8 cellular contexts compared by ENCODE assay signal in genomic region chr3:4845882-4846281, GRCh38.
DNase-seq lines count a peak whose midpoint lies in the region; ATAC-seq and TF ChIP-seq lines count a peak whose summit lies in the region.
"Had no signal": no experiment of that assay in that cellular context is flagged by ENCODE, and none has a peak within 500 bp of the region (broad histone marks: within the 10 kb centered on the region; RNA-seq: fewer than 3 reads in every experiment).

No MANE protein-coding gene starts in this region.

- no peaks in the 10 kb centered on the region for H3K9me3 Mint-ChIP-seq in natural killer cell

- ATAC-seq in GM18870 (IDR thresholded peaks at IDR 0.05; ENCODE audit: unreplicated experiment) = peak; percentile 77
- ATAC-seq in GM21723 (IDR thresholded peaks at IDR 0.05; ENCODE audit: unreplicated experiment) = peak; percentile 77
- peak; percentile 57 for ATAC-seq in HG03457 (IDR thresholded peaks at IDR 0.05; ENCODE audit: unreplicated experiment)
- ATAC-seq in natural killer cell = peak; percentile 14 to 62 (median 56)
- ATAC-seq in Right ventricle myocardium inferior = no peak

- no peak for TF ChIP-seq CTCF in natural killer cell (IDR thresholded peaks at IDR 0.05)

- intact Hi-C loops in natural killer cell (cut with micrococcal nuclease) = no loop called here
- intact Hi-C loops in Right ventricle myocardium inferior (cut with DNase I) = no loop called here

- H3K4me1 Mint-ChIP-seq in natural killer cell = peaks cover 62 to 66% of the 10 kb centered on the region in 2 donors

- no peaks in the 10 kb centered on the region for H3K36me3 Mint-ChIP-seq in natural killer cell

- H3K27ac Mint-ChIP-seq in natural killer cell = peak overlapping the region; percentile 76 to 96

- no peak overlapping the region for H3K4me3 Mint-ChIP-seq in natural killer cell

- H3K27me3 Mint-ChIP-seq in natural killer cell (ENCODE audit: low read depth in 2 of 2) = no peaks in the 10 kb centered on the region

- DNase-seq in natural killer cell (no peak), dermis blood vessel endothelial cell (no peak), NCI-H1105 treated with DMSO at 0.1 percent for 48 hours (lab: John Stamatoyannopoulos, UW) (no peak), Right ventricle myocardium inferior (ENCODE audit: missing footprints) (no peak)
- DNase-seq: NCI-H187 treated with DMSO at 0.1 percent for 48 hours had no signal
